Comparison of ENCODE assay signal across 1 cellular context in the genomic region with DNA sequence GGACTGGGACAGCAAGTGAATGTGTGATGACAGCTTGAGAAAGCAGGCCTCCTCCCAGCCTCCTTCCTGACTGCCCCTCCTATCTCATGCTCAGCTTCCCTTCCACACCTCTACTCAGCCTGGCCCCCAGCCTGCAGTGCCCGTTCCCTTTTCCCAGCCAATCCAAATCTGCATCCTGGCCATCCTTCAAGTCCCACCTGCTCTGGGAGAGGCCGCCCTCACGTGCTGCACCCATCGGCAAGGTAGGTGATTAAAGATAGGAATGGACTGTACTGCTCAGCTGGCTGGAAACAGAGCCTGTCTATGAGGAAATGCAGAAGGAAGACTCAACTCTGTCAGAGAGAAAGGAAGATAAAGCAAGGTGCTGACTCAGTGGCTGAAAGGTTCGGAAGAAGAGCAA.
TF ChIP-seq lines count a peak whose summit lies in the region.

No MANE protein-coding gene starts in this region.

TF ChIP-seq in GM23338, 12 proteins besides CTCF, POLR2A, EP300 and RAD21 (continued from another document):
- TF ChIP-seq, protein P1, sequence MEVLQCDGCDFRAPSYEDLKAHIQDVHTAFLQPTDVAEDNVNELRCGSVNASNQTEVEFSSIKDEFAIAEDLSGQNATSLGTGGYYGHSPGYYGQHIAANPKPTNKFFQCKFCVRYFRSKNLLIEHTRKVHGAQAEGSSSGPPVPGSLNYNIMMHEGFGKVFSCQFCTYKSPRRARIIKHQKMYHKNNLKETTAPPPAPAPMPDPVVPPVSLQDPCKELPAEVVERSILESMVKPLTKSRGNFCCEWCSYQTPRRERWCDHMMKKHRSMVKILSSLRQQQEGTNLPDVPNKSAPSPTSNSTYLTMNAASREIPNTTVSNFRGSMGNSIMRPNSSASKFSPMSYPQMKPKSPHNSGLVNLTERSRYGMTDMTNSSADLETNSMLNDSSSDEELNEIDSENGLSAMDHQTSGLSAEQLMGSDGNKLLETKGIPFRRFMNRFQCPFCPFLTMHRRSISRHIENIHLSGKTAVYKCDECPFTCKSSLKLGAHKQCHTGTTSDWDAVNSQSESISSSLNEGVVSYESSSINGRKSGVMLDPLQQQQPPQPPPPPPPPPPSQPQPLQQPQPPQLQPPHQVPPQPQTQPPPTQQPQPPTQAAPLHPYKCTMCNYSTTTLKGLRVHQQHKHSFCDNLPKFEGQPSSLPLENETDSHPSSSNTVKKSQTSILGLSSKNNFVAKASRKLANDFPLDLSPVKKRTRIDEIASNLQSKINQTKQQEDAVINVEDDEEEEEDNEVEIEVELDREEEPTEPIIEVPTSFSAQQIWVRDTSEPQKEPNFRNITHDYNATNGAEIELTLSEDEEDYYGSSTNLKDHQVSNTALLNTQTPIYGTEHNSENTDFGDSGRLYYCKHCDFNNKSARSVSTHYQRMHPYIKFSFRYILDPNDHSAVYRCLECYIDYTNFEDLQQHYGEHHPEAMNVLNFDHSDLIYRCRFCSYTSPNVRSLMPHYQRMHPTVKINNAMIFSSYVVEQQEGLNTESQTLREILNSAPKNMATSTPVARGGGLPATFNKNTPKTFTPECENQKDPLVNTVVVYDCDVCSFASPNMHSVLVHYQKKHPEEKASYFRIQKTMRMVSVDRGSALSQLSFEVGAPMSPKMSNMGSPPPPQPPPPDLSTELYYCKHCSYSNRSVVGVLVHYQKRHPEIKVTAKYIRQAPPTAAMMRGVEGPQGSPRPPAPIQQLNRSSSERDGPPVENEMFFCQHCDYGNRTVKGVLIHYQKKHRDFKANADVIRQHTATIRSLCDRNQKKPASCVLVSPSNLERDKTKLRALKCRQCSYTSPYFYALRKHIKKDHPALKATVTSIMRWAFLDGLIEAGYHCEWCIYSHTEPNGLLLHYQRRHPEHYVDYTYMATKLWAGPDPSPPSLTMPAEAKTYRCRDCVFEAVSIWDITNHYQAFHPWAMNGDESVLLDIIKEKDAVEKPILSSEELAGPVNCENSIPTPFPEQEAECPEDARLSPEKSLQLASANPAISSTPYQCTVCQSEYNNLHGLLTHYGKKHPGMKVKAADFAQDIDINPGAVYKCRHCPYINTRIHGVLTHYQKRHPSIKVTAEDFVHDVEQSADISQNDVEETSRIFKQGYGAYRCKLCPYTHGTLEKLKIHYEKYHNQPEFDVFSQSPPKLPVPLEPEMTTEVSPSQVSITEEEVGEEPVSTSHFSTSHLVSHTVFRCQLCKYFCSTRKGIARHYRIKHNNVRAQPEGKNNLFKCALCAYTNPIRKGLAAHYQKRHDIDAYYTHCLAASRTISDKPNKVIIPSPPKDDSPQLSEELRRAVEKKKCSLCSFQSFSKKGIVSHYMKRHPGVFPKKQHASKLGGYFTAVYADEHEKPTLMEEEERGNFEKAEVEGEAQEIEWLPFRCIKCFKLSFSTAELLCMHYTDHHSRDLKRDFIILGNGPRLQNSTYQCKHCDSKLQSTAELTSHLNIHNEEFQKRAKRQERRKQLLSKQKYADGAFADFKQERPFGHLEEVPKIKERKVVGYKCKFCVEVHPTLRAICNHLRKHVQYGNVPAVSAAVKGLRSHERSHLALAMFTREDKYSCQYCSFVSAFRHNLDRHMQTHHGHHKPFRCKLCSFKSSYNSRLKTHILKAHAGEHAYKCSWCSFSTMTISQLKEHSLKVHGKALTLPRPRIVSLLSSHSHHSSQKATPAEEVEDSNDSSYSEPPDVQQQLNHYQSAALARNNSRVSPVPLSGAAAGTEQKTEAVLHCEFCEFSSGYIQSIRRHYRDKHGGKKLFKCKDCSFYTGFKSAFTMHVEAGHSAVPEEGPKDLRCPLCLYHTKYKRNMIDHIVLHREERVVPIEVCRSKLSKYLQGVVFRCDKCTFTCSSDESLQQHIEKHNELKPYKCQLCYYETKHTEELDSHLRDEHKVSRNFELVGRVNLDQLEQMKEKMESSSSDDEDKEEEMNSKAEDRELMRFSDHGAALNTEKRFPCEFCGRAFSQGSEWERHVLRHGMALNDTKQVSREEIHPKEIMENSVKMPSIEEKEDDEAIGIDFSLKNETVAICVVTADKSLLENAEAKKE (CRISPR knock-in tag; IDR thresholded peaks at IDR 0.05): no peak
- TF ChIP-seq EZH2 (IDR thresholded peaks at IDR 0.05; ENCODE audit: low read depth, unreplicated experiment): no peak
- no peak for TF ChIP-seq ZNF114 (CRISPR knock-in tag; IDR thresholded peaks at IDR 0.05)
- no peak for TF ChIP-seq EZH2phosphoT487 (IDR thresholded peaks at IDR 0.05; ENCODE audit: unreplicated experiment)
- no peak for TF ChIP-seq NANOG (IDR thresholded peaks at IDR 0.05; ENCODE audit: borderline replicate concordance)
- no peak for TF ChIP-seq JUNB (IDR thresholded peaks at IDR 0.05; ENCODE audit: unreplicated experiment)
- TF ChIP-seq, protein P2, sequence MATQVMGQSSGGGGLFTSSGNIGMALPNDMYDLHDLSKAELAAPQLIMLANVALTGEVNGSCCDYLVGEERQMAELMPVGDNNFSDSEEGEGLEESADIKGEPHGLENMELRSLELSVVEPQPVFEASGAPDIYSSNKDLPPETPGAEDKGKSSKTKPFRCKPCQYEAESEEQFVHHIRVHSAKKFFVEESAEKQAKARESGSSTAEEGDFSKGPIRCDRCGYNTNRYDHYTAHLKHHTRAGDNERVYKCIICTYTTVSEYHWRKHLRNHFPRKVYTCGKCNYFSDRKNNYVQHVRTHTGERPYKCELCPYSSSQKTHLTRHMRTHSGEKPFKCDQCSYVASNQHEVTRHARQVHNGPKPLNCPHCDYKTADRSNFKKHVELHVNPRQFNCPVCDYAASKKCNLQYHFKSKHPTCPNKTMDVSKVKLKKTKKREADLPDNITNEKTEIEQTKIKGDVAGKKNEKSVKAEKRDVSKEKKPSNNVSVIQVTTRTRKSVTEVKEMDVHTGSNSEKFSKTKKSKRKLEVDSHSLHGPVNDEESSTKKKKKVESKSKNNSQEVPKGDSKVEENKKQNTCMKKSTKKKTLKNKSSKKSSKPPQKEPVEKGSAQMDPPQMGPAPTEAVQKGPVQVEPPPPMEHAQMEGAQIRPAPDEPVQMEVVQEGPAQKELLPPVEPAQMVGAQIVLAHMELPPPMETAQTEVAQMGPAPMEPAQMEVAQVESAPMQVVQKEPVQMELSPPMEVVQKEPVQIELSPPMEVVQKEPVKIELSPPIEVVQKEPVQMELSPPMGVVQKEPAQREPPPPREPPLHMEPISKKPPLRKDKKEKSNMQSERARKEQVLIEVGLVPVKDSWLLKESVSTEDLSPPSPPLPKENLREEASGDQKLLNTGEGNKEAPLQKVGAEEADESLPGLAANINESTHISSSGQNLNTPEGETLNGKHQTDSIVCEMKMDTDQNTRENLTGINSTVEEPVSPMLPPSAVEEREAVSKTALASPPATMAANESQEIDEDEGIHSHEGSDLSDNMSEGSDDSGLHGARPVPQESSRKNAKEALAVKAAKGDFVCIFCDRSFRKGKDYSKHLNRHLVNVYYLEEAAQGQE (IDR thresholded peaks at IDR 0.05; ENCODE audit: unreplicated experiment): no peak
- no peak for TF ChIP-seq POLR2AphosphoS5 (IDR thresholded peaks at IDR 0.05; ENCODE audit: low read depth)
- TF ChIP-seq, protein P3, sequence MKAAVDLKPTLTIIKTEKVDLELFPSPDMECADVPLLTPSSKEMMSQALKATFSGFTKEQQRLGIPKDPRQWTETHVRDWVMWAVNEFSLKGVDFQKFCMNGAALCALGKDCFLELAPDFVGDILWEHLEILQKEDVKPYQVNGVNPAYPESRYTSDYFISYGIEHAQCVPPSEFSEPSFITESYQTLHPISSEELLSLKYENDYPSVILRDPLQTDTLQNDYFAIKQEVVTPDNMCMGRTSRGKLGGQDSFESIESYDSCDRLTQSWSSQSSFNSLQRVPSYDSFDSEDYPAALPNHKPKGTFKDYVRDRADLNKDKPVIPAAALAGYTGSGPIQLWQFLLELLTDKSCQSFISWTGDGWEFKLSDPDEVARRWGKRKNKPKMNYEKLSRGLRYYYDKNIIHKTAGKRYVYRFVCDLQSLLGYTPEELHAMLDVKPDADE (IDR thresholded peaks at IDR 0.05): no peak
